In the genomic region with DNA sequence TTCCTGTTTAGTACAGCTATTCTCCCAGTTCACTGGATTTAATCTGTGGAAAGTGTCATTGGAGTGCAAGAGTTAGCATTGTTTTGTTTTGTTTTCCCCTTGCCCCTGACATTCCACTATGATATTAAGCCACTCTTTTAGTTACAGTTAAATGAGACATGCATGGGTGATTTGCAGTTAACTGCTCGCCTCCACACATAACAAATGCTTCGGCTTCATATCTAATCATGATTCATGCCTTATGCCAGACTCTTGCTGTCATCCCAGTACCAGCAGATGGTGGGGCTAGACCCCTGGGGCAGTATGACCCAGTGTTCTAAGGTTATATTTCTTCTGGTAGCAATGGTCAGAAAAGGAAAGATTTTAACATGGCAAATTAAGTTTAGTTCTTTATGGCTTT, we compare ENCODE assay signal across 16 cellular contexts.
DNase-seq lines count a peak whose midpoint lies in the region; ATAC-seq and TF ChIP-seq lines count a peak whose summit lies in the region.
"Had no signal": no experiment of that assay in that cellular context is flagged by ENCODE, and none has a peak within 500 bp of the region (broad histone marks: within the 10 kb centered on the region; RNA-seq: fewer than 3 reads in every experiment).

No MANE protein-coding gene starts in this region.

- H3K27me3 Mint-ChIP-seq in Calu3 (ENCODE audit: unreplicated experiment) = no peaks in the 10 kb centered on the region

- H3K27me3 ChIP-seq in BE2C = no peaks in the 10 kb centered on the region
- H3K27me3 ChIP-seq: upper lobe of left lung had no signal

- intact Hi-C loops in Calu3 (cut with micrococcal nuclease; ENCODE audit: unreplicated experiment) = no loop called here

- H3K4me1 ChIP-seq in BE2C = peaks cover 5% of the 10 kb centered on the region
- H3K4me1 ChIP-seq: upper lobe of left lung had no signal

- CTCF ChIA-PET in Calu3 (lab: Charles Lee) = no interaction called here

- no peaks in the 10 kb centered on the region for H3K36me3 Mint-ChIP-seq in Calu3 (ENCODE audit: insufficient read depth, unreplicated experiment)

- no peak overlapping the region for H3K4me3 Mint-ChIP-seq in Calu3 (ENCODE audit: low read depth, unreplicated experiment)
- H3K4me3 Mint-ChIP-seq: CD8-positive, alpha-beta T cell had no signal

- BruUV-seq in Calu3 (replicated peaks; lab: Mats Ljungman, UMichigan) = no TSS peak

- H3K4me1 Mint-ChIP-seq in Calu3 (ENCODE audit: low read depth, unreplicated experiment) = no peaks in the 10 kb centered on the region

- H3K9me3 ChIP-seq in BE2C = no peaks in the 10 kb centered on the region
- H3K9me3 ChIP-seq: upper lobe of left lung had no signal

- no peak overlapping the region for H3K27ac Mint-ChIP-seq in Calu3 (ENCODE audit: unreplicated experiment)
- H3K27ac Mint-ChIP-seq: CD8-positive, alpha-beta T cell had no signal

- TF ChIP-seq CTCF in BE2C (IDR thresholded peaks at IDR 0.05; ENCODE audit: low read depth, low read length) = peak; percentile 21; the same call in 1 of the 2 replicates
- no peak for TF ChIP-seq CTCF in cardiac fibroblast (IDR thresholded peaks at IDR 0.05; ENCODE audit: low read depth, low read length)
- TF ChIP-seq CTCF in Calu3 (IDR thresholded peaks at IDR 0.05; ENCODE audit: unreplicated experiment) = no peak

- no peak overlapping the region for H3K4me3 ChIP-seq in BE2C (ENCODE audit: low read depth, low read length)
- no peak overlapping the region for H3K4me3 ChIP-seq in cardiac fibroblast (replicated peaks in 1 of 2; ENCODE audit: low read depth in 2 of 2, low read length in 2 of 2)
- H3K4me3 ChIP-seq: upper lobe of left lung had no signal

- peaks cover 13% of the 10 kb centered on the region for H3K36me3 ChIP-seq in BE2C

- no peaks in the 10 kb centered on the region for H3K9me3 Mint-ChIP-seq in Calu3 (ENCODE audit: low read depth, unreplicated experiment)

- ATAC-seq in HG03457 (IDR thresholded peaks at IDR 0.05; ENCODE audit: unreplicated experiment) (no peak), GM19467 (IDR thresholded peaks at IDR 0.05; ENCODE audit: unreplicated experiment) (no peak), HG03095 (IDR thresholded peaks at IDR 0.05; ENCODE audit: unreplicated experiment) (no peak)
- ATAC-seq: CD8-positive, alpha-beta T cell; sciatic nerve had no signal

- DNase-seq in BE2C (peak; percentile 83), NCI-H1694 treated with DMSO at 0.1 percent for 48 hours (lab: John Stamatoyannopoulos, UW) (peak; percentile 70), cardiac fibroblast (ENCODE audit: low read depth in 2 of 2) (peak; percentile 51 to 53), myocyte (ENCODE audit: low read depth) (peak; percentile 64), Calu3 (no peak)
- DNase-seq: activated CD4-positive, alpha-beta T cell treated with anti-CD3 and anti-CD28 coated beads for 48 hours; activated effector memory CD4-positive, alpha-beta T cell treated with anti-CD3 and anti-CD28 coated beads, Interleukin-2, amount 50 U/mL, for 16 hours; CD8-positive, alpha-beta T cell; dermis blood vessel endothelial cell; midbrain; NCI-H1092 treated with DMSO at 0.1 percent for 48 hours; upper lobe of left lung had no signal
